14 cellular contexts compared by ENCODE assay signal in the genomic region with DNA sequence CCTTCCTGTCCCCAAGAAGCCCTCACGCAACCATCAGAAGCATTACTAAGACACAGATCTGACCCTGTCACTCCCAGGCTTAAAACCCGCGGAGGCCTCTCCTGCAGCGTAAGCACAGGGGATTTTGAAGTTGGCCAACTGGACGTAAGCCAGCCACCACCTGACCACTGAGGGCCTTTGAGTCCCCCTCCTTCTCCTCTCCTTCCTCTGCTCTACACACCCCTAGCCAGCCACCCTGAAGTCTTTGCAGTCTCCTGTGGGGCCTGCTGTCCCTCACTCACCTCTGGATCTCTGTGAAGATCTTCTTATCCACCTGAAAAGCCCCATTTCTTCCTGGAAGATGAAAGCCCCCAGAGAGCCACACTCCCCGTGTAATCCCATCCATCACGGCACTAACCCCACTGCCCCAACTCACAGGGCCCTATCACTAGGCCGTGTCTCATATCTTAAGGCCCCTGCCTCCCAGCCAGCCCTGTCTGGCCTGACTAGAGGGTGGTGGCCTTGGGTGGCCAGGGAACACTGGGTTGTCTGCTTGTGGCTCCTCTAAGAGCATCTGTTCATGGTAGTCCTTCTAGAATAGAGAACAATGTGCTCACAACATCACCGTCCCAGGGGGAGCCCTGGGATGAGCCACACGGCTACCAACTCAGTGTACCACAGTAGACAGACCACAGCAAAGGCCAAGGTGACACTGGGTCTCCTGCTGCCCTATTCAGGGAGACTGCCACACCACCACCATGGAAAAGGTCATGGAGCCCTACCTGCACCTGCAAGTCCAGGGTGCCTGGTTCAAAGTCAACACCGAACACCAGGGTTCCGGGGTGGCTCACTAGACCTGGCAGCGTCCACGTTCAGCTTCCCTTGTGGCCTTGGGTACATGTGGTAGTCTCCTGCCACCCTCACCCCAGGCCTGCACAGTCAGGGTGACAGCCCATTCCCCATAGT.
DNase-seq lines count a peak whose midpoint lies in the region; ATAC-seq and TF ChIP-seq lines count a peak whose summit lies in the region.
"Had no signal": no experiment of that assay in that cellular context is flagged by ENCODE, and none has a peak within 500 bp of the region (broad histone marks: within the 10 kb centered on the region; RNA-seq: fewer than 3 reads in every experiment).

No MANE protein-coding gene starts in this region.

- ATAC-seq in stimulated activated naive CD8-positive, alpha-beta T cell treated with anti-CD3 and anti-CD28 coated beads, Interleukin-15, amount 100 ng/mL, for 72 hours = peak; percentile 16
- no peak for ATAC-seq in stimulated activated naive CD8-positive, alpha-beta T cell treated with anti-CD3 and anti-CD28 coated beads, Interleukin-15, Interleukin-2, amounts not matched to agents 100 U/mL and 50 U/mL, for 24 hours
- ATAC-seq in HG03460 (IDR thresholded peaks at IDR 0.05; ENCODE audit: unreplicated experiment) = no peak

- no peaks in the 10 kb centered on the region for H3K27me3 ChIP-seq in cardiac muscle cell

- no peak for TF ChIP-seq CTCF in cardiac muscle cell (IDR thresholded peaks at IDR 0.05; ENCODE audit: low read depth, low read length)
- no peak for TF ChIP-seq CTCF in nephron (IDR thresholded peaks at IDR 0.05; ENCODE audit: unreplicated experiment in 3 of 3)
- no peak for TF ChIP-seq CTCF in foreskin fibroblast (IDR thresholded peaks at IDR 0.05; ENCODE audit: low read depth, low read length)

- DNase-seq in stimulated activated naive CD8-positive, alpha-beta T cell treated with anti-CD3 and anti-CD28 coated beads, Interleukin-15, amount 100 ng/mL, for 72 hours = no peak
- no peak for DNase-seq in stimulated activated naive CD8-positive, alpha-beta T cell treated with anti-CD3 and anti-CD28 coated beads, Interleukin-15, Interleukin-2, amounts not matched to agents 100 U/mL and 50 U/mL, for 24 hours
- no peak for DNase-seq in cardiac muscle cell (ENCODE audit: low read depth in 1 of 2, low spot score in 1 of 2)
- no peak for DNase-seq in stimulated activated CD4-positive, alpha-beta T cell treated with anti-CD3 and anti-CD28 coated beads, Interleukin-2, amount 100 ng/mL, for 48 hours
- no peak for DNase-seq in foreskin fibroblast
- DNase-seq: CD4-positive, alpha-beta memory T cell; H7; Karpas-422; MM.1S; NCI-H524 had no signal

- peaks cover 6% of the 10 kb centered on the region for H3K27me3 Mint-ChIP-seq in stimulated activated naive CD8-positive, alpha-beta T cell treated with anti-CD3 and anti-CD28 coated beads, Interleukin-15, amount 100 ng/mL, for 72 hours
- peaks cover 4% of the 10 kb centered on the region for H3K27me3 Mint-ChIP-seq in nephron (ENCODE audit: low read depth)

- H3K27ac ChIP-seq in cardiac muscle cell = peak overlapping the region; percentile 45
- H3K27ac ChIP-seq: RWPE1 had no signal

- H3K9me3 Mint-ChIP-seq in stimulated activated naive CD8-positive, alpha-beta T cell treated with anti-CD3 and anti-CD28 coated beads, Interleukin-15, amount 100 ng/mL, for 72 hours = no peaks in the 10 kb centered on the region
- H3K9me3 Mint-ChIP-seq in nephron = peaks cover 7% of the 10 kb centered on the region
- H3K9me3 Mint-ChIP-seq: CD4-positive, alpha-beta memory T cell had no signal

- H3K36me3 ChIP-seq in cardiac muscle cell = no peaks in the 10 kb centered on the region

- no peaks in the 10 kb centered on the region for H3K4me1 Mint-ChIP-seq in stimulated activated naive CD8-positive, alpha-beta T cell treated with anti-CD3 and anti-CD28 coated beads, Interleukin-15, amount 100 ng/mL, for 72 hours
- H3K4me1 Mint-ChIP-seq in nephron = peaks cover 29% of the 10 kb centered on the region
- H3K4me1 Mint-ChIP-seq: B cell; CD4-positive, alpha-beta memory T cell had no signal

- no peak overlapping the region for H3K27ac Mint-ChIP-seq in stimulated activated naive CD8-positive, alpha-beta T cell treated with anti-CD3 and anti-CD28 coated beads, Interleukin-15, amount 100 ng/mL, for 72 hours
- H3K27ac Mint-ChIP-seq in nephron = peak overlapping the region; percentile 71 to 93 (median 87)
- H3K27ac Mint-ChIP-seq: B cell had no signal

- H3K9me3 ChIP-seq in cardiac muscle cell (ENCODE audit: low read depth) = no peaks in the 10 kb centered on the region

- no peaks in the 10 kb centered on the region for H3K4me1 ChIP-seq in cardiac muscle cell (ENCODE audit: low read depth)

- H3K4me3 ChIP-seq in cardiac muscle cell (no peak overlapping the region), foreskin fibroblast (ENCODE audit: low read depth in 1 of 2, low read length in 2 of 2) (no peak overlapping the region)

- no peak overlapping the region for H3K4me3 Mint-ChIP-seq in stimulated activated naive CD8-positive, alpha-beta T cell treated with anti-CD3 and anti-CD28 coated beads, Interleukin-15, amount 100 ng/mL, for 72 hours
- peak overlapping the region in 1 of 3 experiments; percentile 1 for H3K4me3 Mint-ChIP-seq in nephron
- H3K4me3 Mint-ChIP-seq: B cell; CD4-positive, alpha-beta memory T cell had no signal

- H3K36me3 Mint-ChIP-seq in nephron (ENCODE audit: low read depth) = peaks cover 4% of the 10 kb centered on the region
- H3K36me3 Mint-ChIP-seq: CD4-positive, alpha-beta memory T cell had no signal

Comparison
In these comparisons a context has a peak if more than half of its experiments do, and no peak if none do; other contexts are left out.
1. H3K27ac Mint-ChIP-seq: peak in nephron (3 of 3); none in stimulated activated naive CD8-positive, alpha-beta T cell treated with anti-CD3 and anti-CD28 coated beads, Interleukin-15, amount 100 ng/mL, for 72 hours (0 of 2).